8 cellular contexts compared by ENCODE assay signal in the genomic region with DNA sequence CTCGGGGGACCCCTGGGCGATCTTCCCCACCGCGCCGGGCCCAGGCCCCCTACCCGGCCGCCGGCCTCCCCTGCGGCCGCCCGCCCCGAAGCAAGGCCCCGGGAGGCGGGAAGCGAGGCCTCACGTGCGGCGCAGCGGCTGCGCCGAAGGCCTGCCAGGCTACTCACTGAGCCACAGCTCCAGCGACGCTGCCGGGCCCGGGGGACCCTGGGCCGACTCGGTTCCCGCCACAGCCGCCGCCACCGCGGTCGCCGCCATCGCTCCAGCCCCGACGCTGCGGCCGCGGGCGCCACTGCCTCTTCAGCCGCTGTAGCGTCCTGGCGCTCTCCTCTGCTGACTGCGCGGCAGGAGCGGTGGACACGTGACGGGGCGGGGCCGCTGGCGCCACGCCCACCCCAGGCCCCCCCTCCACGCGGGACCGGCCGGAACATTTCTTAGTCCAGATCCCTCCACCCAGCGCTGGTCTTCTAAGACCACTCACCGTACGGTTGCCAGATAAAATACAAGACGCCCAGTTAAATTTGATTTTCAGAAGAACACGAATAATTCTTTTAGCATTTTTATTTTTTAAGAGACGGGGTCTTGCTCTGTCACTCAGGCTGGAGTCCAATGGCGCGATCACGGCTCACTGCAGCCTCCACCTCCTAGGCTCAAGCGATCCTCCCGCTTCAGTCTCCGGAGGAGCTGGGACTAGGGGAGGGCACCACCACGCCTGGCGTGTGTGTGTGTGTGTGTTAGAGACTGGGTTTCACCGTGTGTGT. TPM values are rescaled to one million over a fixed set of nuclear protein-coding genes. Genes with fewer than 3 reads are reported as not detected.
DNase-seq lines count a peak whose midpoint lies in the region; ATAC-seq, FAIRE-seq and TF ChIP-seq lines count a peak whose summit lies in the region.

A gene with protein sequence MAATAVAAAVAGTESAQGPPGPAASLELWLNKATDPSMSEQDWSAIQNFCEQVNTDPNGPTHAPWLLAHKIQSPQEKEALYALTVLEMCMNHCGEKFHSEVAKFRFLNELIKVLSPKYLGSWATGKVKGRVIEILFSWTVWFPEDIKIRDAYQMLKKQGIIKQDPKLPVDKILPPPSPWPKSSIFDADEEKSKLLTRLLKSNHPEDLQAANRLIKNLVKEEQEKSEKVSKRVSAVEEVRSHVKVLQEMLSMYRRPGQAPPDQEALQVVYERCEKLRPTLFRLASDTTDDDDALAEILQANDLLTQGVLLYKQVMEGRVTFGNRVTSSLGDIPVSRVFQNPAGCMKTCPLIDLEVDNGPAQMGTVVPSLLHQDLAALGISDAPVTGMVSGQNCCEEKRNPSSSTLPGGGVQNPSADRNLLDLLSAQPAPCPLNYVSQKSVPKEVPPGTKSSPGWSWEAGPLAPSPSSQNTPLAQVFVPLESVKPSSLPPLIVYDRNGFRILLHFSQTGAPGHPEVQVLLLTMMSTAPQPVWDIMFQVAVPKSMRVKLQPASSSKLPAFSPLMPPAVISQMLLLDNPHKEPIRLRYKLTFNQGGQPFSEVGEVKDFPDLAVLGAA (minus strand): TSS at position 341 of the 761 bp plus-strand sequence. CDS start 83 bp downstream, at position 258.

- H3K4me1 ChIP-seq in right cardiac atrium (ENCODE audit: control insufficient read depth, insufficient read depth, low read length) = peaks cover 14% of the 10 kb centered on the region
- peaks cover 2% of the 10 kb centered on the region for H3K4me1 ChIP-seq in urinary bladder (ENCODE audit: insufficient read depth)

- TF ChIP-seq POLR2A in GM12892 (IDR thresholded peaks at IDR 0.05; ENCODE audit: low read depth, low read length) = peak; percentile 93

- intact Hi-C loops in T-helper 2 cell treated with Interferon-gamma antibody and Interleukin-4, amounts not matched to agents 100 ng/mL and 5 ng/mL, for 36 hours (cut with micrococcal nuclease) = loop anchor here (1.0 kb wide), 1 partner anchor 47 kb away; the partner anchor contains the start of genes EARS2 and UBFD1
- intact Hi-C loops in right cardiac atrium (cut with DNase I) = no loop called here

- no peaks in the 10 kb centered on the region for H3K27me3 ChIP-seq in right cardiac atrium (ENCODE audit: control insufficient read depth, insufficient read depth)

- FAIRE-seq in GM12892 (lab: Jason Lieb, UNC) = peak; percentile 99

- DNase-seq in GM12892 (ENCODE audit: insufficient read length) (peak; percentile 79), NCI-H1694 (lab: John Stamatoyannopoulos, UW) (peak; percentile 50), anterior cingulate cortex (lab: John Stamatoyannopoulos, UW) (peak in 57 of 58 donors; percentile 9 to 87 (median 70)), right cardiac atrium (peak; percentile 85 to 95 (median 94)), putamen (ENCODE audit: low spot score) (peak; percentile 84)

- H3K9me3 ChIP-seq in right cardiac atrium (ENCODE audit: control insufficient read depth, low read length) = no peaks in the 10 kb centered on the region

- peak within 1 kb of the TSS; percentile 97 for H3K4me3 ChIP-seq in right cardiac atrium (ENCODE audit: low read length)
- H3K4me3 ChIP-seq in urinary bladder (ENCODE audit: low read depth, low read length) = peak within 1 kb of the TSS; percentile 96

- ATAC-seq in HG02763 (IDR thresholded peaks at IDR 0.05; ENCODE audit: unreplicated experiment) (peak; percentile 70), right cardiac atrium (peak; percentile 95)

- H3K36me3 ChIP-seq in urinary bladder (ENCODE audit: insufficient read depth) = no peaks in the 10 kb centered on the region

- 2% methylated on average over 72 of the region's 72 CpGs for WGBS in right cardiac atrium
- WGBS in urinary bladder = 1% methylated on average over 72 of the region's 72 CpGs

- H3K27ac ChIP-seq in right cardiac atrium (ENCODE audit: low read length) = peak within 1 kb of the TSS; percentile 69
- H3K27ac ChIP-seq in urinary bladder (ENCODE audit: low read depth) = peak within 1 kb of the TSS; percentile 91

RNA-seq across cellular contexts. Expression of the gene that starts here (rescaled TPM):
- polyA plus RNA-seq in GM12892 (2012; ENCODE audit: missing spikeins) = 127 TPM
- 124 and 126 TPM in 2 replicates for total RNA-seq in T-helper 2 cell treated with Interferon-gamma antibody and Interleukin-4, amounts not matched to agents 100 ng/mL and 5 ng/mL, for 36 hours
- total RNA-seq in right cardiac atrium = 10 to 100 TPM; 49.0 to 67.2 (median 56.4) TPM
- polyA plus RNA-seq in right cardiac atrium = 20.4 TPM
- total RNA-seq in urinary bladder = 43.7 TPM
- polyA plus RNA-seq in urinary bladder = 23.4 TPM

Comparison
In these comparisons a context has a peak if more than half of its experiments do, and no peak if none do; other contexts are left out.
1. Peak in every context shown above with its lines: DNase-seq, ATAC-seq, H3K4me3 ChIP-seq and H3K27ac ChIP-seq.